In the genomic region with DNA sequence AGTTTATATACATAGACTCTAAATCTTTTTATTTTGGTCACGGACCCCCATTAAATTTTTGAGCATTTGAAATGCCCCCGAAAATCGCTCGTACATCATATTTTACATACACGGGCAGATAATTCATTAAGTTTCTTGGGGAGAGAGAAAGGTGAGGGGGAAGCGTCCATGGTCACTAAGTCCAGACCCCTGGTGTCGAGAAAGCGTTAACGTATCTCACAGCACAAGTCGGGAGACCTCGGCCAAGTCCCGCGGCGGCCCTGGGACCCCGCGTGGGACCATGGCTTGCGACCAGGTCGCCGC, we compare ENCODE assay signal across 1 cellular context.
TF ChIP-seq lines count a peak whose summit lies in the region.

No MANE protein-coding gene starts in this region.

TF ChIP-seq in GM23338, 12 proteins besides CTCF, POLR2A, EP300 and RAD21 (continued from another document):
- TF ChIP-seq, protein P1, sequence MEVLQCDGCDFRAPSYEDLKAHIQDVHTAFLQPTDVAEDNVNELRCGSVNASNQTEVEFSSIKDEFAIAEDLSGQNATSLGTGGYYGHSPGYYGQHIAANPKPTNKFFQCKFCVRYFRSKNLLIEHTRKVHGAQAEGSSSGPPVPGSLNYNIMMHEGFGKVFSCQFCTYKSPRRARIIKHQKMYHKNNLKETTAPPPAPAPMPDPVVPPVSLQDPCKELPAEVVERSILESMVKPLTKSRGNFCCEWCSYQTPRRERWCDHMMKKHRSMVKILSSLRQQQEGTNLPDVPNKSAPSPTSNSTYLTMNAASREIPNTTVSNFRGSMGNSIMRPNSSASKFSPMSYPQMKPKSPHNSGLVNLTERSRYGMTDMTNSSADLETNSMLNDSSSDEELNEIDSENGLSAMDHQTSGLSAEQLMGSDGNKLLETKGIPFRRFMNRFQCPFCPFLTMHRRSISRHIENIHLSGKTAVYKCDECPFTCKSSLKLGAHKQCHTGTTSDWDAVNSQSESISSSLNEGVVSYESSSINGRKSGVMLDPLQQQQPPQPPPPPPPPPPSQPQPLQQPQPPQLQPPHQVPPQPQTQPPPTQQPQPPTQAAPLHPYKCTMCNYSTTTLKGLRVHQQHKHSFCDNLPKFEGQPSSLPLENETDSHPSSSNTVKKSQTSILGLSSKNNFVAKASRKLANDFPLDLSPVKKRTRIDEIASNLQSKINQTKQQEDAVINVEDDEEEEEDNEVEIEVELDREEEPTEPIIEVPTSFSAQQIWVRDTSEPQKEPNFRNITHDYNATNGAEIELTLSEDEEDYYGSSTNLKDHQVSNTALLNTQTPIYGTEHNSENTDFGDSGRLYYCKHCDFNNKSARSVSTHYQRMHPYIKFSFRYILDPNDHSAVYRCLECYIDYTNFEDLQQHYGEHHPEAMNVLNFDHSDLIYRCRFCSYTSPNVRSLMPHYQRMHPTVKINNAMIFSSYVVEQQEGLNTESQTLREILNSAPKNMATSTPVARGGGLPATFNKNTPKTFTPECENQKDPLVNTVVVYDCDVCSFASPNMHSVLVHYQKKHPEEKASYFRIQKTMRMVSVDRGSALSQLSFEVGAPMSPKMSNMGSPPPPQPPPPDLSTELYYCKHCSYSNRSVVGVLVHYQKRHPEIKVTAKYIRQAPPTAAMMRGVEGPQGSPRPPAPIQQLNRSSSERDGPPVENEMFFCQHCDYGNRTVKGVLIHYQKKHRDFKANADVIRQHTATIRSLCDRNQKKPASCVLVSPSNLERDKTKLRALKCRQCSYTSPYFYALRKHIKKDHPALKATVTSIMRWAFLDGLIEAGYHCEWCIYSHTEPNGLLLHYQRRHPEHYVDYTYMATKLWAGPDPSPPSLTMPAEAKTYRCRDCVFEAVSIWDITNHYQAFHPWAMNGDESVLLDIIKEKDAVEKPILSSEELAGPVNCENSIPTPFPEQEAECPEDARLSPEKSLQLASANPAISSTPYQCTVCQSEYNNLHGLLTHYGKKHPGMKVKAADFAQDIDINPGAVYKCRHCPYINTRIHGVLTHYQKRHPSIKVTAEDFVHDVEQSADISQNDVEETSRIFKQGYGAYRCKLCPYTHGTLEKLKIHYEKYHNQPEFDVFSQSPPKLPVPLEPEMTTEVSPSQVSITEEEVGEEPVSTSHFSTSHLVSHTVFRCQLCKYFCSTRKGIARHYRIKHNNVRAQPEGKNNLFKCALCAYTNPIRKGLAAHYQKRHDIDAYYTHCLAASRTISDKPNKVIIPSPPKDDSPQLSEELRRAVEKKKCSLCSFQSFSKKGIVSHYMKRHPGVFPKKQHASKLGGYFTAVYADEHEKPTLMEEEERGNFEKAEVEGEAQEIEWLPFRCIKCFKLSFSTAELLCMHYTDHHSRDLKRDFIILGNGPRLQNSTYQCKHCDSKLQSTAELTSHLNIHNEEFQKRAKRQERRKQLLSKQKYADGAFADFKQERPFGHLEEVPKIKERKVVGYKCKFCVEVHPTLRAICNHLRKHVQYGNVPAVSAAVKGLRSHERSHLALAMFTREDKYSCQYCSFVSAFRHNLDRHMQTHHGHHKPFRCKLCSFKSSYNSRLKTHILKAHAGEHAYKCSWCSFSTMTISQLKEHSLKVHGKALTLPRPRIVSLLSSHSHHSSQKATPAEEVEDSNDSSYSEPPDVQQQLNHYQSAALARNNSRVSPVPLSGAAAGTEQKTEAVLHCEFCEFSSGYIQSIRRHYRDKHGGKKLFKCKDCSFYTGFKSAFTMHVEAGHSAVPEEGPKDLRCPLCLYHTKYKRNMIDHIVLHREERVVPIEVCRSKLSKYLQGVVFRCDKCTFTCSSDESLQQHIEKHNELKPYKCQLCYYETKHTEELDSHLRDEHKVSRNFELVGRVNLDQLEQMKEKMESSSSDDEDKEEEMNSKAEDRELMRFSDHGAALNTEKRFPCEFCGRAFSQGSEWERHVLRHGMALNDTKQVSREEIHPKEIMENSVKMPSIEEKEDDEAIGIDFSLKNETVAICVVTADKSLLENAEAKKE (CRISPR knock-in tag; IDR thresholded peaks at IDR 0.05) = no peak
- TF ChIP-seq JUNB (IDR thresholded peaks at IDR 0.05; ENCODE audit: unreplicated experiment) (no peak), POLR2AphosphoS5 (IDR thresholded peaks at IDR 0.05; ENCODE audit: low read depth) (no peak), STAT1 (IDR thresholded peaks at IDR 0.05; ENCODE audit: unreplicated experiment) (no peak), ZNF114 (CRISPR knock-in tag; IDR thresholded peaks at IDR 0.05) (no peak), ZNF331 (CRISPR knock-in tag; IDR thresholded peaks at IDR 0.05; ENCODE audit: low read depth) (no peak), NANOG (IDR thresholded peaks at IDR 0.05; ENCODE audit: borderline replicate concordance) (no peak), CREB1 (CRISPR knock-in tag; IDR thresholded peaks at IDR 0.05; ENCODE audit: low read depth) (no peak)
TF ChIP-seq in GM23338: peak in this region for 0.
